12 cellular contexts compared by ENCODE assay signal in the genomic region with DNA sequence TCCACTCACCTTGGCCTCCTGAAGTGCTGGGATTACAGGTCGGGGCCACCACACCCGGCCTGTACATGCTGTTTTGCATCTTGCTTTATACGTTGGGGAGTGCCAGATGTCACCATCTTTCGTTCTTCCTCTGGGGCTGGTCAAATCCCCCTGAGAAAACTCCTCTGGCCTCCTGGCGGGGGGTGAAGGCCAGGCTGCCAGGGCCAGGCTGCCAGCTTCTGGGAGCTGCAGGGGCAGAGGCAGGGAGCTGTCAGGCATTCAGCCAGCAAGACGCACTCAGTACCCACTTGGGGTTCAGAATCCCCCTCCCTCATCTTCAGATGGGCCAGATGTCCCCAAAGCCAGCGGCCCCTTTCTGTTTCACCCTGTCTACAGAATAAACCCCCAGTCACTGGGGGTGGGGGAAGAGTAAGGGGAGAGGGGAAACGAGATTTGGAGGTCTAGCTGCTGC. TPM values are rescaled to one million over a fixed set of nuclear protein-coding genes. Genes with fewer than 3 reads are reported as not detected.
A peak's percentile ranks its signal among the peaks of the same experiment; 100 is the strongest.
DNase-seq lines count a peak whose midpoint lies in the region; ATAC-seq lines count a peak whose summit lies in the region.
"Had no signal": no experiment of that assay in that cellular context is flagged by ENCODE, and none has a peak within 500 bp of the region (broad histone marks: within the 10 kb centered on the region; RNA-seq: fewer than 3 reads in every experiment).

No MANE protein-coding gene starts in this region.

- peaks cover 11 to 13% of the 10 kb centered on the region in 2 donors for H3K4me1 Mint-ChIP-seq in stimulated activated naive B cell treated with anti-CD40 and anti-IgM and Interleukin-4, amounts not matched to agents 10 μg/mL and 1 μg/mL and 100 μg/mL, for 72 hours
- no peaks in the 10 kb centered on the region for H3K4me1 Mint-ChIP-seq in stimulated activated effector memory CD8-positive, alpha-beta T cell treated with anti-CD3 and anti-CD28 coated beads, Interleukin-12 subunit alpha, Interleukin-12 subunit beta, amount 100 ng/mL, for 72 hours
- H3K4me1 Mint-ChIP-seq in T-helper 17 cell, result peaks cover 4% of the 10 kb centered on the region

- peak overlapping the region; percentile 37 to 64 for H3K4me3 Mint-ChIP-seq in stimulated activated naive B cell treated with anti-CD40 and anti-IgM and Interleukin-4, amounts not matched to agents 10 μg/mL and 1 μg/mL and 100 μg/mL, for 72 hours
- no peak overlapping the region for H3K4me3 Mint-ChIP-seq in stimulated activated effector memory CD8-positive, alpha-beta T cell treated with anti-CD3 and anti-CD28 coated beads, Interleukin-12 subunit alpha, Interleukin-12 subunit beta, amount 100 ng/mL, for 72 hours
- no peak overlapping the region for H3K4me3 Mint-ChIP-seq in T-helper 17 cell
- H3K4me3 Mint-ChIP-seq: CD4-positive, alpha-beta memory T cell had no signal

- peak; percentile 73 for ATAC-seq in GM18909 (IDR thresholded peaks at IDR 0.05; ENCODE audit: poor library complexity, unreplicated experiment)
- peak; percentile 56 for ATAC-seq in HG02610 (IDR thresholded peaks at IDR 0.05; ENCODE audit: unreplicated experiment)
- ATAC-seq in stimulated activated naive B cell treated with anti-CD40 and anti-IgM and Interleukin-4, amounts not matched to agents 10 μg/mL and 1 μg/mL and 100 μg/mL, for 72 hours (replicated peaks), result peak; percentile 64
- no peak for ATAC-seq in stimulated activated effector memory CD8-positive, alpha-beta T cell treated with anti-CD3 and anti-CD28 coated beads, Interleukin-12 subunit alpha, Interleukin-12 subunit beta, amount 100 ng/mL, for 72 hours
- ATAC-seq in T-helper 17 cell, result no peak
- ATAC-seq in GM18861 (IDR thresholded peaks at IDR 0.05; ENCODE audit: unreplicated experiment), result no peak

- DNase-seq in NCI-H524 (lab: John Stamatoyannopoulos, UW), result peak; percentile 90 to 96
- DNase-seq in stimulated activated naive B cell treated with anti-CD40 and anti-IgM and Interleukin-4, amounts not matched to agents 10 μg/mL and 1 μg/mL and 100 μg/mL, for 72 hours, result peak; percentile 13
- no peak for DNase-seq in stimulated activated effector memory CD8-positive, alpha-beta T cell treated with anti-CD3 and anti-CD28 coated beads, Interleukin-12 subunit alpha, Interleukin-12 subunit beta, amount 100 ng/mL, for 72 hours (ENCODE audit: low spot score in 2 of 2)
- DNase-seq in T-helper 17 cell, result no peak
- DNase-seq: activated naive CD4-positive, alpha-beta T cell treated with Interleukin-2 at 50 U/mL for 16 hours; brain microvascular endothelial cell; CD4-positive, alpha-beta memory T cell; NCI-H1105 treated with DMSO at 0.1 percent for 48 hours; nucleus accumbens had no signal

- H3K9me3 Mint-ChIP-seq in stimulated activated naive B cell treated with anti-CD40 and anti-IgM and Interleukin-4, amounts not matched to agents 10 μg/mL and 1 μg/mL and 100 μg/mL, for 72 hours, result peaks cover 1 to 4% of the 10 kb centered on the region in 2 donors
- no peaks in the 10 kb centered on the region for H3K9me3 Mint-ChIP-seq in stimulated activated effector memory CD8-positive, alpha-beta T cell treated with anti-CD3 and anti-CD28 coated beads, Interleukin-12 subunit alpha, Interleukin-12 subunit beta, amount 100 ng/mL, for 72 hours

- H3K9me3 ChIP-seq in T-helper 17 cell (ENCODE audit: control insufficient read depth, low read length, poor library complexity, severe bottlenecking), result no peaks in the 10 kb centered on the region

- no peaks in the 10 kb centered on the region for H3K27me3 Mint-ChIP-seq in stimulated activated naive B cell treated with anti-CD40 and anti-IgM and Interleukin-4, amounts not matched to agents 10 μg/mL and 1 μg/mL and 100 μg/mL, for 72 hours
- no peaks in the 10 kb centered on the region for H3K27me3 Mint-ChIP-seq in T-helper 17 cell
- H3K27me3 Mint-ChIP-seq: CD4-positive, alpha-beta memory T cell had no signal

- peak overlapping the region; percentile 77 for H3K27ac Mint-ChIP-seq in stimulated activated naive B cell treated with anti-CD40 and anti-IgM and Interleukin-4, amounts not matched to agents 10 μg/mL and 1 μg/mL and 100 μg/mL, for 72 hours
- H3K27ac Mint-ChIP-seq in stimulated activated effector memory CD8-positive, alpha-beta T cell treated with anti-CD3 and anti-CD28 coated beads, Interleukin-12 subunit alpha, Interleukin-12 subunit beta, amount 100 ng/mL, for 72 hours, result no peak overlapping the region
- H3K27ac Mint-ChIP-seq in T-helper 17 cell, result no peak overlapping the region
- H3K27ac Mint-ChIP-seq: CD4-positive, alpha-beta memory T cell had no signal

- peaks cover 22 to 43% of the 10 kb centered on the region in 2 donors for H3K36me3 Mint-ChIP-seq in stimulated activated naive B cell treated with anti-CD40 and anti-IgM and Interleukin-4, amounts not matched to agents 10 μg/mL and 1 μg/mL and 100 μg/mL, for 72 hours
- H3K36me3 Mint-ChIP-seq in stimulated activated effector memory CD8-positive, alpha-beta T cell treated with anti-CD3 and anti-CD28 coated beads, Interleukin-12 subunit alpha, Interleukin-12 subunit beta, amount 100 ng/mL, for 72 hours, result peaks cover 27% of the 10 kb centered on the region
- H3K36me3 Mint-ChIP-seq in T-helper 17 cell (ENCODE audit: low read depth), result peaks cover 4% of the 10 kb centered on the region

RNA-seq across cellular contexts. Expression of gene ZSWIM9, which starts 16.1 kb away (rescaled TPM):
- total RNA-seq in T-helper 17 cell, result 1 to 10 TPM; 4.0 to 4.8 TPM

RNA-seq across cellular contexts. Expression of gene LIG1, which starts 16.4 kb away (rescaled TPM):
- 10 to 100 TPM; 47.1 to 58.0 TPM for total RNA-seq in T-helper 17 cell

Comparison
In these comparisons a context has a peak if more than half of its experiments do, and no peak if none do; other contexts are left out.
1. ATAC-seq: peak in GM18909 (single experiment), HG02610 (single experiment) and stimulated activated naive B cell treated with anti-CD40 and anti-IgM and Interleukin-4, amounts not matched to agents 10 μg/mL and 1 μg/mL and 100 μg/mL, for 72 hours (2 of 2); none in stimulated activated effector memory CD8-positive, alpha-beta T cell treated with anti-CD3 and anti-CD28 coated beads, Interleukin-12 subunit alpha, Interleukin-12 subunit beta, amount 100 ng/mL, for 72 hours (single experiment), T-helper 17 cell (single experiment) and GM18861 (single experiment).
2. DNase-seq: peak in NCI-H524 (2 of 2) and stimulated activated naive B cell treated with anti-CD40 and anti-IgM and Interleukin-4, amounts not matched to agents 10 μg/mL and 1 μg/mL and 100 μg/mL, for 72 hours (single experiment); none in stimulated activated effector memory CD8-positive, alpha-beta T cell treated with anti-CD3 and anti-CD28 coated beads, Interleukin-12 subunit alpha, Interleukin-12 subunit beta, amount 100 ng/mL, for 72 hours (0 of 2) and T-helper 17 cell (0 of 3).
3. H3K4me3 Mint-ChIP-seq: peak in stimulated activated naive B cell treated with anti-CD40 and anti-IgM and Interleukin-4, amounts not matched to agents 10 μg/mL and 1 μg/mL and 100 μg/mL, for 72 hours (2 of 2); none in stimulated activated effector memory CD8-positive, alpha-beta T cell treated with anti-CD3 and anti-CD28 coated beads, Interleukin-12 subunit alpha, Interleukin-12 subunit beta, amount 100 ng/mL, for 72 hours (single experiment) and T-helper 17 cell (single experiment).